ENCODE assay signal across 8 cellular contexts in the genomic region with DNA sequence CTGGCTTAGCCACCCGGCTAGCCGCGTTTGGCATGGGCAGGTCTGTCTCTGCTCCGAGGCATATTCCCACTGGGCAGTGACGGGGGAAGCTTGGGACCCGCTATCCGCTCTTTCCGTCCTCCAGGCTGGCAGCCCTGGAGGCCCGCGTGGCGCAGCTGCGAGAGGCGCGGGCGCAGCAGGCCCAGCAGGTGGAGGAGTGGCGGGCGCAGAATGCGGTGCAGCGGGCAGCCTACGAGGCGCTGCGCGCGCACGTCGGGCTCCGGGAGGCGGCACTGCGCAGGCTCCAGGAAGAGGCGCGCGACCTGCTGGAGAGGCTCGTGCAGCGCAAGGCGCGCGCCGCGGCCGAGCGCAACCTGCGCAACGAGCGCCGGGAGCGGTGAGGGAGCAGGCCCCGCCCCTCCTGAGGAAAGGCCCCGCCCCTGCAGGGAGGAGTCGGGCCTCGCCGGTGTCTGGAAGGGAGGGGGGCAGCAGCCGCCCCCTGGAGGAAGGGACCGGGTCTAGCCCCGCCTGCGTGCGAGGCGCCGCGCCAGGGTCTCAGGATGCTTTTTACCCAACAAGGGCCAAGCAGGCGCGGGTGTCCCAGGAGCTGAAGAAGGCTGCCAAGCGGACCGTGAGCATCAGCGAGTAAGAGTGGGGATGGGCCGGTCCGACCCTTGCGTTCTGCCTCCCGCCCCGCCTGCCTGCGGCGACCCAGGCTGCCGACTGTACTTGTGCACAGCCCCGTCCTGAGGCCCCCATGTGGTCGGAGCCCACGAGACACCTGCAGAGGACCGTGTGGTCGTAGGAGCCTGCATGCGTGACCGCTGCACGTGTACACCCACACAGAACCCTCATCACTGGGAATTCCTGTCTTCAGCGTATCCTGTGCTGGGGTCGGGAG. TPM values are rescaled to one million over a fixed set of nuclear protein-coding genes. Genes with fewer than 3 reads are reported as not detected.
DNase-seq lines count a peak whose midpoint lies in the region; ATAC-seq and TF ChIP-seq lines count a peak whose summit lies in the region.

No MANE protein-coding gene starts in this region.

- H3K79me2 ChIP-seq in PC-9 (ENCODE audit: low read depth), result no peaks in the 10 kb centered on the region

- H3K9me3 Mint-ChIP-seq in nephron progenitor cell, result no peaks in the 10 kb centered on the region

- peaks cover 16% of the 10 kb centered on the region for H3K27me3 Mint-ChIP-seq in nephron progenitor cell (ENCODE audit: low read depth, poor library complexity)

- H3K4me3 Mint-ChIP-seq in nephron progenitor cell, result peak overlapping the region; percentile 65

- H3K36me3 ChIP-seq in PC-9 (ENCODE audit: low read depth), result no peaks in the 10 kb centered on the region

- DNase-seq in ELR (ENCODE audit: low read depth) (peak; percentile 88), PC-9 (peak; percentile 74 to 92), fibroblast of the conjunctiva (ENCODE audit: low read depth) (peak; percentile 68), nephron progenitor cell (peak; percentile 97)
- peak; percentile 82 for DNase-seq in activated gamma-delta T cell treated with anti-CD3 and anti-CD28 coated beads, Interleukin-2, amount 50 U/mL, for 16 hours (ENCODE audit: low read depth)
- peak; percentile 73 to 90 (median 85) for DNase-seq in stimulated activated naive CD4-positive, alpha-beta T cell (lab: John Stamatoyannopoulos, UW)

- CTCF ChIA-PET in PC-9 (lab: Charles Lee), result interaction anchor here (0.6 to 1.4 kb wide), 2 partner anchors 100 to 292 kb away, joined by 4 read pairs; no protein-coding TSS in a partner anchor

- intact Hi-C loops in PC-9 (cut with micrococcal nuclease; ENCODE audit: unreplicated experiment), result no loop called here

- no peaks in the 10 kb centered on the region for H3K27me3 ChIP-seq in PC-9 (ENCODE audit: insufficient read depth, low read depth)

- H3K4me2 ChIP-seq in PC-9, result peak overlapping the region; percentile 84

- ATAC-seq in HG03139 (IDR thresholded peaks at IDR 0.05; ENCODE audit: unreplicated experiment) (peak; percentile 40), HG02938 (IDR thresholded peaks at IDR 0.05; ENCODE audit: unreplicated experiment) (no peak)

- no peak overlapping the region for H3K27ac Mint-ChIP-seq in nephron progenitor cell

- H3K4me1 Mint-ChIP-seq in nephron progenitor cell, result peaks cover 25% of the 10 kb centered on the region

- no peak overlapping the region for H3K27ac ChIP-seq in PC-9

- no peaks in the 10 kb centered on the region for H3K9me3 ChIP-seq in PC-9 (ENCODE audit: insufficient read depth, low read depth)

- H3K9me2 ChIP-seq in PC-9 (ENCODE audit: insufficient read depth), result no peaks in the 10 kb centered on the region

- TF ChIP-seq CTCF in PC-9 (conservative IDR thresholded peaks at IDR 0.05), result 0 out of 2 replicates have a peak, but pooled peaks have one; percentile 23
- peak; percentile 14 for TF ChIP-seq CTCF in nephron progenitor cell (IDR thresholded peaks at IDR 0.05)

- H3K4me3 ChIP-seq in PC-9, result peak overlapping the region; percentile 57

- POLR2A ChIA-PET in PC-9 (lab: Charles Lee; ENCODE audit: unreplicated experiment), result interaction anchor here (0.7 kb wide), 1 partner anchor 28 kb away, joined by 3 read pairs; the partner anchor contains the start of gene STARD10

- peaks cover 11% of the 10 kb centered on the region for H3K4me1 ChIP-seq in PC-9 (replicated peaks; ENCODE audit: insufficient read depth)

- H4K20me1 ChIP-seq in PC-9 (ENCODE audit: insufficient read depth), result no peaks in the 10 kb centered on the region

- H3K36me3 Mint-ChIP-seq in nephron progenitor cell (ENCODE audit: low read depth), result peaks cover 14% of the 10 kb centered on the region

- no peaks in the 10 kb centered on the region; the same call in none of the 2 replicates for H3F3A ChIP-seq in PC-9 (ENCODE audit: insufficient read depth, low read depth)

- H2AFZ ChIP-seq in PC-9, result peak overlapping the region; percentile 85

- BruUV-seq in PC-9 (replicated peaks; lab: Mats Ljungman, UMichigan), result no TSS peak

RNA-seq across cellular contexts. Expression of gene ATG16L2, which starts 7.9 kb away (rescaled TPM):
- 17.5 and 24.0 TPM in 2 replicates for total RNA-seq in PC-9 (2021)

RNA-seq across cellular contexts. Expression of gene STARD10, which starts 28.3 kb away (rescaled TPM):
- 145 and 184 TPM in 2 replicates for total RNA-seq in PC-9 (2021)
